8 cellular contexts compared by ENCODE assay signal in the genomic region with DNA sequence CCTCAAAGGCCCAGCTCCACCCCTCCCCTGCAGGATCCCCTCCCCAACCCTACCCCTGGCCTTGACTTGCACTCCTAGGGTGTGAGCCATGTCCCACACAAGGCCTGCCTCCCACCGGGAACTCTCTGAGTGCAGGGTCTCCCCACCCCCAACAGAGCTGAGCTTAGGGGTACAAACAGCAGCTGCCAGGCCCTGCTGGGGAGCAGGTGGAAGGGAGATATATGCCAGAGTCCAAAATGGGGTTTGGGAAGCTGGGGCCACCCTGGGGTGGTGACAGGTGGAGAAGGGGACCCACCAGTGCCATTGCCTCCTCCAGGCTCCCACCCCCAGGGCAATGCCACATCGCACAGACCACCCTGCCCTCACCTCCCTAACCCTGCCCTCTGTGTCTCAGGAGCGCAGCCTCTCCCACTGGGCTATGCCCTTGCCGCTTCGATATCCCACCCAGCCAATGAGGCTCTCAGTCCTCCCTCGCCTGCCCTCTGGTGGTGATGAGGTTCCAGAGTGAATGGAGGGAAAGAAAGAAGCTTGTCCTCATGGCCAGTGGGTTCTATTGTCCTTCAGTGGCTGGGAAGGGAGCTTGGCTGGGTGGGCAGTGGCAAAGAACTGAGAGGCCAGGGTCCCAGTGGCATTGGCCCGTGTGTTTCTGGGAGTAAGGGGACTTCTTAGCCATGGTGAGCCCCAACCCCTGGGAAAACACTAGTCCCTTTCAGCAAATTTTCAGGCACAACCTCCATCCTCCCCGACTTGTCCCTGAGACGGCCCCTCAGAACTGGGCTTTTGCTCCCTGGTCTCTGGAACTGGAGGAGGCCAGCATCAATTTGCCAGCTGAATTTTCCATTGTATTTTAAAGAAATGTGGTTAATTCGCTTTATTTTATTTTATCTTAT. TPM values are rescaled to one million over a fixed set of nuclear protein-coding genes. Genes with fewer than 3 reads are reported as not detected.
DNase-seq lines count a peak whose midpoint lies in the region; ATAC-seq, FAIRE-seq and TF ChIP-seq lines count a peak whose summit lies in the region.

No MANE protein-coding gene starts in this region.

- DNase-seq in AG09319 (ENCODE audit: extremely low read depth, low read depth) (no peak), GM18507 (ENCODE audit: extremely low spot score, insufficient read length, low read depth) (no peak), NCI-H460 (ENCODE audit: extremely low read depth, low read depth) (peak; percentile 49), right cardiac atrium (peak; percentile 57 to 85 (median 76))
- DNase-seq in activated naive CD4-positive, alpha-beta T cell treated with anti-CD3 and anti-CD28 coated beads for 36 hours = peak; percentile 47
- peak; percentile 28 to 46 for DNase-seq in stimulated activated CD4-positive, alpha-beta T cell treated with anti-CD3 and anti-CD28 coated beads, Interleukin-2, amount 100 ng/mL, for 48 hours
- DNase-seq in effector memory CD4-positive, alpha-beta T cell = no peak

- H3K4me3 Mint-ChIP-seq in activated naive CD4-positive, alpha-beta T cell treated with anti-CD3 and anti-CD28 coated beads for 36 hours = no peak overlapping the region

- no peak overlapping the region for H3K27ac Mint-ChIP-seq in activated naive CD4-positive, alpha-beta T cell treated with anti-CD3 and anti-CD28 coated beads for 36 hours

- H3K27ac ChIP-seq in right cardiac atrium (ENCODE audit: low read length) = no peak overlapping the region
- no peak overlapping the region for H3K27ac ChIP-seq in effector memory CD4-positive, alpha-beta T cell (ENCODE audit: insufficient read depth, low read length, poor library complexity, severe bottlenecking)

- H3K9me3 ChIP-seq in right cardiac atrium (ENCODE audit: control insufficient read depth, low read length) = no peaks in the 10 kb centered on the region
- H3K9me3 ChIP-seq in effector memory CD4-positive, alpha-beta T cell (ENCODE audit: control insufficient read depth, low read length) = no peaks in the 10 kb centered on the region

- ATAC-seq in right cardiac atrium (peak in 1 of 2 donors; percentile 5), GM18517 (IDR thresholded peaks at IDR 0.05; ENCODE audit: unreplicated experiment) (no peak)

- WGBS in right cardiac atrium = 72% methylated on average over 10 of the region's 10 CpGs

- peaks cover 4% of the 10 kb centered on the region for H3K4me1 ChIP-seq in right cardiac atrium (ENCODE audit: control insufficient read depth, insufficient read depth, low read length)
- peaks cover 4% of the 10 kb centered on the region for H3K4me1 ChIP-seq in effector memory CD4-positive, alpha-beta T cell (ENCODE audit: control insufficient read depth, insufficient read depth, low read length, poor library complexity, severe bottlenecking)

- no peaks in the 10 kb centered on the region for H3K9me3 Mint-ChIP-seq in activated naive CD4-positive, alpha-beta T cell treated with anti-CD3 and anti-CD28 coated beads for 36 hours

- CTCF ChIA-PET in activated naive CD4-positive, alpha-beta T cell treated with anti-CD3 and anti-CD28 coated beads for 36 hours (lab: Charles Lee) = interaction anchor here (0.7 to 3.4 kb wide), 11 partner anchors 12 to 369 kb away, joined by 3 to 23 read pairs (median 4); no protein-coding TSS in a partner anchor

- H3K4me3 ChIP-seq in right cardiac atrium (ENCODE audit: low read length) = no peak overlapping the region
- H3K4me3 ChIP-seq in effector memory CD4-positive, alpha-beta T cell (ENCODE audit: insufficient read depth, low read depth, low read length, poor library complexity, severe bottlenecking) = no peak overlapping the region

- TF ChIP-seq CTCF in AG09319 (IDR thresholded peaks at IDR 0.05; ENCODE audit: low read depth, low read length) = peak; percentile 84

- no peaks in the 10 kb centered on the region for H3K27me3 ChIP-seq in right cardiac atrium (ENCODE audit: control insufficient read depth, insufficient read depth)
- no peaks in the 10 kb centered on the region for H3K27me3 ChIP-seq in effector memory CD4-positive, alpha-beta T cell (replicated peaks; ENCODE audit: control insufficient read depth, insufficient read depth, low read length, poor library complexity, severe bottlenecking)

- intact Hi-C loops in activated naive CD4-positive, alpha-beta T cell treated with anti-CD3 and anti-CD28 coated beads for 36 hours (cut with micrococcal nuclease) = no loop called here
- intact Hi-C loops in right cardiac atrium (cut with DNase I) = loop anchor here in 3 of 4 donors (5.0 to 10.0 kb wide), 5 partner anchors 193 to 348 kb away; no protein-coding TSS in a partner anchor

- H3K27me3 Mint-ChIP-seq in activated naive CD4-positive, alpha-beta T cell treated with anti-CD3 and anti-CD28 coated beads for 36 hours (ENCODE audit: low read depth) = no peaks in the 10 kb centered on the region

- H3K4me1 Mint-ChIP-seq in activated naive CD4-positive, alpha-beta T cell treated with anti-CD3 and anti-CD28 coated beads for 36 hours (ENCODE audit: low read depth) = peaks cover 6% of the 10 kb centered on the region

- peak; percentile 61 for FAIRE-seq in GM18507 (lab: Jason Lieb, UNC)

- no peaks in the 10 kb centered on the region for H3K36me3 Mint-ChIP-seq in activated naive CD4-positive, alpha-beta T cell treated with anti-CD3 and anti-CD28 coated beads for 36 hours (ENCODE audit: low read depth)

- no peaks in the 10 kb centered on the region for H3K36me3 ChIP-seq in effector memory CD4-positive, alpha-beta T cell (ENCODE audit: control insufficient read depth, insufficient read depth, low read length)

RNA-seq across cellular contexts. Expression of a gene that starts 46.8 kb away (rescaled TPM):
- total RNA-seq in NCI-H460 (2014; rRNA removed; shearing (Covaris generic)) = not detected in 2 replicates
- polyA plus RNA-seq in NCI-H460 (2014; cell fraction: nucleus; rRNA removed) = not detected in 2 replicates
- not detected for total RNA-seq in activated naive CD4-positive, alpha-beta T cell treated with anti-CD3 and anti-CD28 coated beads for 36 hours
- 1 to 10 TPM; 1.1 to 1.7 (median 1.3) TPM for total RNA-seq in right cardiac atrium
- 0.66 TPM for polyA plus RNA-seq in right cardiac atrium

Comparison
In these comparisons a context has a peak if more than half of its experiments do, and no peak if none do; other contexts are left out.
1. DNase-seq: peak in NCI-H460 (single experiment), activated naive CD4-positive, alpha-beta T cell treated with anti-CD3 and anti-CD28 coated beads for 36 hours (single experiment), right cardiac atrium (3 of 3) and stimulated activated CD4-positive, alpha-beta T cell treated with anti-CD3 and anti-CD28 coated beads, Interleukin-2, amount 100 ng/mL, for 48 hours (2 of 2); none in AG09319 (single experiment), GM18507 (single experiment) and effector memory CD4-positive, alpha-beta T cell (0 of 3).